8 cellular contexts compared by ENCODE assay signal in the genomic region with DNA sequence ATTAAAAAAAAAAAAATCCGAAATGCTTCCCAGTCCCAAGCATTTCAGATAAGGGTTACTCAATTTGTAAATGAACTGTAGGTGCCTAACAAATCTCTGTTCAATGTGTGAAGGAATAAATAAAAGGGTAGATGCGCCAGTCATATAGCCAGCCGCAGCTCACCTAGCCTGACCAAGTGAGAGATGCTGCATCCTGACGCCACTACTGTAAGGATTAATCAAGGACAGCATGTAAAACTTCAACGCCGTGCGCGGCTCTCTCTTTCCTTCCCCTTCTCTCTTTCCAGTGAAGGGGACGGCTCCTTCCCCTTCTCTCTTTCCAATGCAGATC. TPM values are rescaled to one million over a fixed set of nuclear protein-coding genes. Genes with fewer than 3 reads are reported as not detected.
DNase-seq lines count a peak whose midpoint lies in the region; ATAC-seq lines count a peak whose summit lies in the region.

No MANE protein-coding gene starts in this region.

- peak overlapping the region; percentile 96 to 98 for H3K4me3 Mint-ChIP-seq in stimulated activated naive CD8-positive, alpha-beta T cell treated with anti-CD3 and anti-CD28 coated beads, Interleukin-15, amount 100 ng/mL, for 72 hours

- H3K27ac Mint-ChIP-seq in activated naive CD4-positive, alpha-beta T cell treated with anti-CD3 and anti-CD28 coated beads, Interleukin-2, amount 50 U/mL, for 72 hours = peak overlapping the region; percentile 92 to 95
- H3K27ac Mint-ChIP-seq in stimulated activated naive CD8-positive, alpha-beta T cell treated with anti-CD3 and anti-CD28 coated beads, Interleukin-15, amount 100 ng/mL, for 72 hours = peak overlapping the region; percentile 97 to 98

- peak; percentile 18 for ATAC-seq in HG02885 (IDR thresholded peaks at IDR 0.05; ENCODE audit: poor library complexity, unreplicated experiment)
- ATAC-seq in activated naive CD4-positive, alpha-beta T cell treated with anti-CD3 and anti-CD28 coated beads, Interleukin-2, amount 50 U/mL, for 72 hours = peak; percentile 49 to 60
- peak; percentile 63 for ATAC-seq in stimulated activated naive CD8-positive, alpha-beta T cell treated with anti-CD3 and anti-CD28 coated beads, Interleukin-15, amount 100 ng/mL, for 72 hours
- no peak for ATAC-seq in GM18519 (IDR thresholded peaks at IDR 0.05; ENCODE audit: low FRiP score, unreplicated experiment)

- H3K9ac ChIP-seq in ES-I3 (ENCODE audit: low read depth, low read length) = peak overlapping the region; percentile 94
- H3K9ac ChIP-seq in iPS-18a (ENCODE audit: low read length) = peak overlapping the region; percentile 82

- peaks cover 5 to 18% of the 10 kb centered on the region in 2 donors for H3K36me3 Mint-ChIP-seq in activated naive CD4-positive, alpha-beta T cell treated with anti-CD3 and anti-CD28 coated beads, Interleukin-2, amount 50 U/mL, for 72 hours

- peak overlapping the region; percentile 98 for H3K4me3 ChIP-seq in iPS-18a (ENCODE audit: low read length)

- H3K36me3 ChIP-seq in ES-I3 (ENCODE audit: insufficient read depth, low read length) (no peaks in the 10 kb centered on the region), iPS-18a (ENCODE audit: control insufficient read depth, low read depth, low read length) (peaks cover 3% of the 10 kb centered on the region)

- DNase-seq in activated naive CD4-positive, alpha-beta T cell treated with anti-CD3 and anti-CD28 coated beads, Interleukin-2, amount 50 U/mL, for 72 hours (ENCODE audit: low spot score in 2 of 2) = no peak
- DNase-seq in stimulated activated naive CD8-positive, alpha-beta T cell treated with anti-CD3 and anti-CD28 coated beads, Interleukin-15, amount 100 ng/mL, for 72 hours = no peak
- DNase-seq in activated gamma-delta T cell treated with Interleukin-2 at 50 U/mL for 16 hours (no peak), NCI-H748 (lab: John Stamatoyannopoulos, UW; ENCODE audit: unreplicated experiment) (no peak)

- peaks cover under 1% of the 10 kb centered on the region for H3K27me3 Mint-ChIP-seq in stimulated activated naive CD8-positive, alpha-beta T cell treated with anti-CD3 and anti-CD28 coated beads, Interleukin-15, amount 100 ng/mL, for 72 hours

- peak overlapping the region; percentile 47 for H3K27ac ChIP-seq in iPS-18a (ENCODE audit: low read length)

- no peaks in the 10 kb centered on the region for H3K27me3 ChIP-seq in iPS-18a (ENCODE audit: control insufficient read depth, insufficient read depth, low read length)

- H3K4me1 ChIP-seq in ES-I3 (ENCODE audit: insufficient read depth, low read length) (no peaks in the 10 kb centered on the region), iPS-18a (ENCODE audit: control insufficient read depth, low read depth, low read length) (peaks cover 11% of the 10 kb centered on the region)

- H3K9me3 Mint-ChIP-seq in activated naive CD4-positive, alpha-beta T cell treated with anti-CD3 and anti-CD28 coated beads, Interleukin-2, amount 50 U/mL, for 72 hours = no peaks in the 10 kb centered on the region
- no peaks in the 10 kb centered on the region for H3K9me3 Mint-ChIP-seq in stimulated activated naive CD8-positive, alpha-beta T cell treated with anti-CD3 and anti-CD28 coated beads, Interleukin-15, amount 100 ng/mL, for 72 hours

- H3K9me3 ChIP-seq in ES-I3 (ENCODE audit: control insufficient read depth, insufficient read depth, low read length) (no peaks in the 10 kb centered on the region), iPS-18a (ENCODE audit: control insufficient read depth, low read depth, low read length) (no peaks in the 10 kb centered on the region)

- H3K4me1 Mint-ChIP-seq in stimulated activated naive CD8-positive, alpha-beta T cell treated with anti-CD3 and anti-CD28 coated beads, Interleukin-15, amount 100 ng/mL, for 72 hours = peaks cover 36% of the 10 kb centered on the region

RNA-seq across cellular contexts. Expression of gene PPT1, which starts 0.4 kb away (rescaled TPM):
- total RNA-seq in activated naive CD4-positive, alpha-beta T cell treated with anti-CD3 and anti-CD28 coated beads, Interleukin-2, amount 50 U/mL, for 72 hours = 10 to 100 TPM; 81.8 to 84.1 TPM

RNA-seq across cellular contexts. Expression of gene CAP1, which starts 56.1 kb away (rescaled TPM):
- 100 to 1,000 TPM; 578 to 634 TPM for total RNA-seq in activated naive CD4-positive, alpha-beta T cell treated with anti-CD3 and anti-CD28 coated beads, Interleukin-2, amount 50 U/mL, for 72 hours
